9 cellular contexts compared by ENCODE assay signal in genomic region chr6:24064106-24064505, GRCh38.
A peak's percentile ranks its signal among the peaks of the same experiment; 100 is the strongest.
DNase-seq lines count a peak whose midpoint lies in the region; ATAC-seq and TF ChIP-seq lines count a peak whose summit lies in the region.
"Had no signal": no experiment of that assay in that cellular context is flagged by ENCODE, and none has a peak within 500 bp of the region (broad histone marks: within the 10 kb centered on the region; RNA-seq: fewer than 3 reads in every experiment).

No MANE protein-coding gene starts in this region.

- in situ Hi-C loops in Caki2 (cut with HindIII; ENCODE audit: low pct_unique_long_range_greater_than_20kb, low sequenced_read_pairs) = no loop called here

- 38 to 44% methylated on average over 1 of the region's 1 CpG for WGBS in lower leg skin, 2 donors

- H3K27ac ChIP-seq in RWPE1 = no peak overlapping the region

- no peak overlapping the region for H3K4me3 ChIP-seq in lower leg skin (ENCODE audit: low read depth, poor library complexity, severe bottlenecking)

- DNase-seq in Caki2 (ENCODE audit: low read depth) = peak; percentile 4
- peak; percentile 20 for DNase-seq in HuH-7 (ENCODE audit: low spot score)
- no peak for DNase-seq in RWPE1 (ENCODE audit: low spot score)
- peak; percentile 46 for DNase-seq in kidney tubule cell (ENCODE audit: low spot score)
- no peak for DNase-seq in lower leg skin (ENCODE audit: low spot score in 2 of 2)
- DNase-seq in activated CD4-positive, CD25-positive, alpha-beta regulatory T cell treated with anti-CD3 and anti-CD28 coated beads, Interleukin-2, amount 50 U/mL, for 72 hours = no peak
- DNase-seq: stimulated activated naive B cell treated with anti-CD40 and anti-IgM and Interleukin-4, amounts not matched to agents 10 μg/mL and 1 μg/mL and 100 μg/mL, for 72 hours had no signal

- POLR2A ChIA-PET in RWPE1 (lab: Yijun Ruan, JAX; ENCODE audit: low non-redundant PET) = no interaction called here

- TF ChIP-seq POLR2A in lower leg skin (IDR thresholded peaks at IDR 0.05) = no peak

- CTCF ChIA-PET in RWPE1 (lab: Yijun Ruan, JAX) = no interaction called here

- intact Hi-C loops in lower leg skin (cut with DNase I; ENCODE audit: low total_unique reads) = no loop called here

- TF ChIP-seq CTCF in RWPE1 (conservative IDR thresholded peaks at IDR 0.05; ENCODE audit: low read depth) (0 out of 2 replicates have a peak, but pooled peaks have one; percentile 9), lower leg skin (IDR thresholded peaks at IDR 0.05) (no peak)

- ATAC-seq in GM18519 (IDR thresholded peaks at IDR 0.05; ENCODE audit: low FRiP score, unreplicated experiment) = no peak
- ATAC-seq in HG03108 (IDR thresholded peaks at IDR 0.05; ENCODE audit: unreplicated experiment) = no peak
- ATAC-seq: stimulated activated naive B cell treated with anti-CD40 and anti-IgM and Interleukin-4, amounts not matched to agents 10 μg/mL and 1 μg/mL and 100 μg/mL, for 72 hours had no signal

Comparison
In these comparisons a context has a peak if more than half of its experiments do, and no peak if none do; other contexts are left out.
1. DNase-seq: peak in Caki2 (single experiment), HuH-7 (single experiment) and kidney tubule cell (single experiment); none in RWPE1 (single experiment), lower leg skin (0 of 2) and activated CD4-positive, CD25-positive, alpha-beta regulatory T cell treated with anti-CD3 and anti-CD28 coated beads, Interleukin-2, amount 50 U/mL, for 72 hours (single experiment).